In genomic region chr20:51158226-51158625, GRCh38 we compare ENCODE assay signal across 29 cellular contexts.
"Had no signal": no experiment of that assay in that cellular context is flagged by ENCODE, and none has a peak within 500 bp of the region (broad histone marks: within the 10 kb centered on the region; RNA-seq: fewer than 3 reads in every experiment).

No MANE protein-coding gene starts in this region.

- ATAC-seq: activated CD4-positive, alpha-beta T cell treated with anti-CD3 and anti-CD28 coated beads for 36 hours; activated CD8-positive, alpha-beta memory T cell treated with anti-CD3 and anti-CD28 coated beads, Interleukin-2, amount 10 ng/mL, durations not matched to agents 7 days and 5 days; activated CD8-positive, alpha-beta T cell treated with anti-CD3 and anti-CD28 coated beads, Interleukin-2, amount 10 ng/mL, durations not matched to agents 7 days and 5 days; activated naive CD8-positive, alpha-beta T cell treated with anti-CD3 and anti-CD28 coated beads, Interleukin-2, amount 50 U/mL, for 24 hours; body of pancreas; effector memory CD8-positive, alpha-beta T cell had no signal

- H3K27me3 ChIP-seq: body of pancreas had no signal

- H3K27ac ChIP-seq: adrenal gland, body of pancreas, esophagus squamous epithelium had no signal

- H3K4me1 Mint-ChIP-seq: activated CD4-positive, alpha-beta T cell treated with anti-CD3 and anti-CD28 coated beads for 36 hours; activated CD4-positive, alpha-beta T cell treated with anti-CD3 and anti-CD28 coated beads, Interleukin-2, amount 10 ng/mL, durations not matched to agents 24 days and 14 days; activated CD8-positive, alpha-beta memory T cell treated with anti-CD3 and anti-CD28 coated beads, Interleukin-2, amount 10 ng/mL, durations not matched to agents 7 days and 5 days; activated naive CD4-positive, alpha-beta T cell treated with anti-CD3 and anti-CD28 coated beads, Interleukin-2, amount 50 U/mL, for 24 hours; activated naive CD8-positive, alpha-beta T cell treated with anti-CD3 and anti-CD28 coated beads, Interleukin-2, amount 50 U/mL, for 24 hours had no signal

- H3K36me3 Mint-ChIP-seq: activated CD4-positive, alpha-beta memory T cell treated with anti-CD3 and anti-CD28 coated beads for 36 hours; activated CD8-positive, alpha-beta memory T cell treated with anti-CD3 and anti-CD28 coated beads, Interleukin-2, amount 10 ng/mL, durations not matched to agents 7 days and 5 days; activated naive CD4-positive, alpha-beta T cell treated with anti-CD3 and anti-CD28 coated beads, Interleukin-2, amount 50 U/mL, for 24 hours; activated naive CD8-positive, alpha-beta T cell treated with anti-CD3 and anti-CD28 coated beads for 36 hours had no signal

- H3K4me1 ChIP-seq: adrenal gland had no signal

- H3K4me3 ChIP-seq: adrenal gland, body of pancreas, esophagus squamous epithelium had no signal

- DNase-seq: activated CD4-positive, alpha-beta memory T cell treated with anti-CD3 and anti-CD28 coated beads for 36 hours; activated CD4-positive, alpha-beta T cell treated with anti-CD3 and anti-CD28 coated beads for 36 hours; activated CD4-positive, alpha-beta T cell treated with anti-CD3 and anti-CD28 coated beads, Interleukin-2, amount 10 ng/mL, durations not matched to agents 24 days and 14 days; activated CD4-positive, CD25-positive, alpha-beta regulatory T cell; activated CD4-positive, CD25-positive, alpha-beta regulatory T cell treated with anti-CD3 and anti-CD28 coated beads, Interleukin-2, amount 50 U/mL, for 72 hours; activated CD8-positive, alpha-beta memory T cell treated with anti-CD3 and anti-CD28 coated beads, Interleukin-2, amount 10 ng/mL, durations not matched to agents 7 days and 5 days; activated CD8-positive, alpha-beta memory T cell treated with anti-CD3 and anti-CD28 coated beads, Interleukin-2, amount 50 U/mL, for 4 hours; activated CD8-positive, alpha-beta T cell treated with anti-CD3 and anti-CD28 coated beads, Interleukin-2, amount 10 ng/mL, durations not matched to agents 7 days and 5 days; activated effector memory CD4-positive, alpha-beta T cell treated with anti-CD3 and anti-CD28 coated beads, Interleukin-2, amount 50 U/mL, for 16 hours; activated naive CD4-positive, alpha-beta T cell treated with anti-CD3 and anti-CD28 coated beads for 36 hours; activated naive CD8-positive, alpha-beta T cell treated with anti-CD3 and anti-CD28 coated beads for 36 hours; activated naive CD8-positive, alpha-beta T cell treated with anti-CD3 and anti-CD28 coated beads, Interleukin-2, amount 50 U/mL, for 24 hours; activated T-cell treated with anti-CD3 and anti-CD28 coated beads, Interleukin-2, amount 50 U/mL, for 1 hour; activated T-cell treated with anti-CD3 and anti-CD28 coated beads, Interleukin-2, amount 50 U/mL, for 48 hours; adrenal gland; amygdala; aorta; body of pancreas; cortex of kidney; dermis blood vessel endothelial cell; effector CD4-positive, alpha-beta T cell; effector memory CD8-positive, alpha-beta T cell; erythroblast; esophagus squamous epithelium; foreskin melanocyte; T-helper 2 cell had no signal

- H3K9me3 Mint-ChIP-seq: activated CD4-positive, alpha-beta memory T cell treated with anti-CD3 and anti-CD28 coated beads for 36 hours; activated CD4-positive, alpha-beta T cell treated with anti-CD3 and anti-CD28 coated beads, Interleukin-2, amount 10 ng/mL, durations not matched to agents 24 days and 14 days; activated naive CD4-positive, alpha-beta T cell treated with anti-CD3 and anti-CD28 coated beads for 36 hours; activated naive CD4-positive, alpha-beta T cell treated with anti-CD3 and anti-CD28 coated beads, Interleukin-2, amount 50 U/mL, for 24 hours; activated naive CD8-positive, alpha-beta T cell treated with anti-CD3 and anti-CD28 coated beads for 36 hours; activated naive CD8-positive, alpha-beta T cell treated with anti-CD3 and anti-CD28 coated beads, Interleukin-2, amount 50 U/mL, for 24 hours; activated T-helper 1 cell treated with anti-CD3 and anti-CD28 coated beads, Interleukin-12 subunit alpha, Interleukin-12 subunit beta, Interleukin-2, Interleukin-4 antibody, amounts not matched to agents 30 ng/mL and 10 ng/mL and 1 ng/mL, durations not matched to agents 14 hours and 24 hours and 36 hours; activated T-helper 2 cell treated with anti-CD3 and anti-CD28 coated beads, Interferon-gamma antibody, Interleukin-2, Interleukin-4, amounts not matched to agents 10 μg/mL and 5 μg/mL and 100 μg/mL, durations not matched to agents 14 hours and 24 hours and 36 hours; effector memory CD8-positive, alpha-beta T cell had no signal

- H3K9me3 ChIP-seq: adrenal gland, body of pancreas, esophagus squamous epithelium had no signal

- H3K27ac Mint-ChIP-seq: activated CD4-positive, alpha-beta memory T cell treated with anti-CD3 and anti-CD28 coated beads for 36 hours; activated CD4-positive, alpha-beta T cell treated with anti-CD3 and anti-CD28 coated beads for 36 hours; activated CD4-positive, alpha-beta T cell treated with anti-CD3 and anti-CD28 coated beads, Interleukin-2, amount 10 ng/mL, durations not matched to agents 24 days and 14 days; activated CD8-positive, alpha-beta memory T cell treated with anti-CD3 and anti-CD28 coated beads, Interleukin-2, amount 10 ng/mL, durations not matched to agents 7 days and 5 days; activated CD8-positive, alpha-beta T cell treated with anti-CD3 and anti-CD28 coated beads, Interleukin-2, amount 10 ng/mL, durations not matched to agents 7 days and 5 days; activated naive CD4-positive, alpha-beta T cell treated with anti-CD3 and anti-CD28 coated beads for 36 hours; activated naive CD4-positive, alpha-beta T cell treated with anti-CD3 and anti-CD28 coated beads, Interleukin-2, amount 50 U/mL, for 24 hours; activated naive CD8-positive, alpha-beta T cell treated with anti-CD3 and anti-CD28 coated beads for 36 hours; activated naive CD8-positive, alpha-beta T cell treated with anti-CD3 and anti-CD28 coated beads, Interleukin-2, amount 50 U/mL, for 24 hours; activated T-helper 1 cell treated with anti-CD3 and anti-CD28 coated beads, Interleukin-12 subunit alpha, Interleukin-12 subunit beta, Interleukin-2, Interleukin-4 antibody, amounts not matched to agents 30 ng/mL and 10 ng/mL and 1 ng/mL, durations not matched to agents 14 hours and 24 hours and 36 hours; activated T-helper 2 cell treated with anti-CD3 and anti-CD28 coated beads, Interferon-gamma antibody, Interleukin-2, Interleukin-4, amounts not matched to agents 10 μg/mL and 5 μg/mL and 100 μg/mL, durations not matched to agents 14 hours and 24 hours and 36 hours; effector memory CD8-positive, alpha-beta T cell had no signal

- H3K4me3 Mint-ChIP-seq: activated CD4-positive, alpha-beta memory T cell treated with anti-CD3 and anti-CD28 coated beads for 36 hours; activated CD4-positive, alpha-beta T cell treated with anti-CD3 and anti-CD28 coated beads for 36 hours; activated CD4-positive, alpha-beta T cell treated with anti-CD3 and anti-CD28 coated beads, Interleukin-2, amount 10 ng/mL, durations not matched to agents 24 days and 14 days; activated CD8-positive, alpha-beta memory T cell treated with anti-CD3 and anti-CD28 coated beads, Interleukin-2, amount 10 ng/mL, durations not matched to agents 7 days and 5 days; activated CD8-positive, alpha-beta T cell treated with anti-CD3 and anti-CD28 coated beads, Interleukin-2, amount 10 ng/mL, durations not matched to agents 7 days and 5 days; activated naive CD4-positive, alpha-beta T cell treated with anti-CD3 and anti-CD28 coated beads for 36 hours; activated naive CD4-positive, alpha-beta T cell treated with anti-CD3 and anti-CD28 coated beads, Interleukin-2, amount 50 U/mL, for 24 hours; activated naive CD8-positive, alpha-beta T cell treated with anti-CD3 and anti-CD28 coated beads for 36 hours; activated naive CD8-positive, alpha-beta T cell treated with anti-CD3 and anti-CD28 coated beads, Interleukin-2, amount 50 U/mL, for 24 hours; activated T-helper 1 cell treated with anti-CD3 and anti-CD28 coated beads, Interleukin-12 subunit alpha, Interleukin-12 subunit beta, Interleukin-2, Interleukin-4 antibody, amounts not matched to agents 30 ng/mL and 10 ng/mL and 1 ng/mL, durations not matched to agents 14 hours and 24 hours and 36 hours; effector memory CD8-positive, alpha-beta T cell had no signal

- H3K36me3 ChIP-seq: adrenal gland, esophagus squamous epithelium had no signal
